ENCODE assay signal across 21 cellular contexts in the genomic region with DNA sequence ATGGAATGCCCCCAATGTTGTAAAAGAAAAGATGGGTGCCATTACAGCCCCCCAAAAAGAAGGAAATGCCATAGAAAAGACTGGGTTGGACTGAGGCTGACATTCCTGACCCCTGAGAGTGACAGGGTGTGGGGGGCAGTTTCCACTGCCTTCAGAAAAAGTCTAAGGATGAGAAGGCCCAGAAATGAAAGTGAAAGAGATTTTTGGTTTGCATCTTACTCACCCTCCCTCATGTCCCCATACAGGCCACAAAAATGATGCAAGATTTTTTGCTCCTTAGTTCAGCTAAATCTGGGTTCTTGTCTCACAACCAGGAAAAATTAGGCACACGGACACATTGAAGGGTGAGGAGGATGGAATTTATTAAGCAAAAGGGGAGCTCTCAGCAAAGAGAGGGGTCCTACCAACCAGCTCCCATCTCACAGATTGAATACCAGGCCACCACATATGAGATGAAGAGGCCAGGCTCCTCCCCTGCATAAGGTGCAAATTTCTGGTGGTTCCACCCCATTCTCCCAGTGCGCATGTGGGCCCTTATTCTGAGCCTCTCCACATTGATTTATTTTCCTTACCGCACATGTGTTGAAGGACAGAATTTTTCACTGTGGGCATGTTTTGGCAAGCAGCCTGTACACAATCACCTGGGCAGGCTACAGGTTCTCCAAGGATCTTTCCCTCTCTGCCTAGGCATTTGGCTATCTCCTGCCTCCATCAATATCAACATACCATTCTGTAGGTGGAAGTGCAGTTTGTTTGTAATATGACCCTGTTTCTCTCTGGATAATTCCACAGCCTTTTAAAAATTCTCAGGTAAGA. TPM values are rescaled to one million over a fixed set of nuclear protein-coding genes. Genes with fewer than 3 reads are reported as not detected.
DNase-seq lines count a peak whose midpoint lies in the region; ATAC-seq, FAIRE-seq and TF ChIP-seq lines count a peak whose summit lies in the region.
"Had no signal": no experiment of that assay in that cellular context is flagged by ENCODE, and none has a peak within 500 bp of the region (broad histone marks: within the 10 kb centered on the region; RNA-seq: fewer than 3 reads in every experiment).

No MANE protein-coding gene starts in this region.

- DNase-seq in GM12892 (ENCODE audit: insufficient read length), result no peak
- no peak for DNase-seq in activated naive CD8-positive, alpha-beta T cell treated with anti-CD3 and anti-CD28 coated beads for 36 hours
- DNase-seq in NCI-H226, result no peak
- no peak for DNase-seq in islet precursor cell
- DNase-seq in naive thymus-derived CD4-positive, alpha-beta T cell, result no peak
- DNase-seq: effector memory CD8-positive, alpha-beta T cell; NCI-H187; SK-N-SH; WERI-Rb-1 had no signal

- H3K36me3 Mint-ChIP-seq in activated naive CD8-positive, alpha-beta T cell treated with anti-CD3 and anti-CD28 coated beads for 36 hours, result no peaks in the 10 kb centered on the region
- peaks cover 0 to 2% (median 0%) of the 10 kb centered on the region in 5 donors for H3K36me3 Mint-ChIP-seq in naive thymus-derived CD4-positive, alpha-beta T cell

- no peak overlapping the region for H3K4me3 ChIP-seq in naive thymus-derived CD4-positive, alpha-beta T cell (ENCODE audit: low read length)
- H3K4me3 ChIP-seq: body of pancreas, gastroesophageal sphincter, K562, right atrium auricular region had no signal

- no peaks in the 10 kb centered on the region for H3K27me3 ChIP-seq in naive thymus-derived CD4-positive, alpha-beta T cell (ENCODE audit: control insufficient read depth in 2 of 2, insufficient read depth in 2 of 2, low read length in 2 of 2)
- H3K27me3 ChIP-seq: body of pancreas, gastroesophageal sphincter, right atrium auricular region had no signal

- ATAC-seq in GM18868 (IDR thresholded peaks at IDR 0.05; ENCODE audit: unreplicated experiment) (peak; percentile 83), HG02884 (IDR thresholded peaks at IDR 0.05; ENCODE audit: unreplicated experiment) (peak; percentile 57), GM18520 (IDR thresholded peaks at IDR 0.05; ENCODE audit: unreplicated experiment) (no peak)
- no peak for ATAC-seq in naive thymus-derived CD4-positive, alpha-beta T cell
- ATAC-seq: body of pancreas; effector memory CD8-positive, alpha-beta T cell; gastroesophageal sphincter; K562 had no signal

- H3K36me3 ChIP-seq in naive thymus-derived CD4-positive, alpha-beta T cell (ENCODE audit: control insufficient read depth in 2 of 3, insufficient read depth in 3 of 3, low read length in 3 of 3), result no peaks in the 10 kb centered on the region
- H3K36me3 ChIP-seq: gastroesophageal sphincter, right atrium auricular region, WERI-Rb-1 had no signal

- H3K9me3 ChIP-seq in naive thymus-derived CD4-positive, alpha-beta T cell (ENCODE audit: control insufficient read depth in 2 of 3, low read length in 3 of 3), result no peaks in the 10 kb centered on the region
- H3K9me3 ChIP-seq: body of pancreas, gastroesophageal sphincter, SK-N-SH had no signal

- H3K4me1 ChIP-seq in naive thymus-derived CD4-positive, alpha-beta T cell (ENCODE audit: control insufficient read depth in 2 of 2, insufficient read depth in 2 of 2, low read length in 2 of 2), result no peaks in the 10 kb centered on the region
- H3K4me1 ChIP-seq: body of pancreas, gastroesophageal sphincter, right atrium auricular region had no signal

- H3K4me1 Mint-ChIP-seq in activated naive CD8-positive, alpha-beta T cell treated with anti-CD3 and anti-CD28 coated beads for 36 hours, result no peaks in the 10 kb centered on the region
- peaks cover 0 to 7% (median 0%) of the 10 kb centered on the region in 7 donors for H3K4me1 Mint-ChIP-seq in naive thymus-derived CD4-positive, alpha-beta T cell

- POLR2A ChIA-PET in naive thymus-derived CD4-positive, alpha-beta T cell (lab: Charles Lee), result no interaction called here

- no peaks in the 10 kb centered on the region for H3K9me3 Mint-ChIP-seq in activated naive CD8-positive, alpha-beta T cell treated with anti-CD3 and anti-CD28 coated beads for 36 hours
- peaks cover 0 to 4% (median 0%) of the 10 kb centered on the region in 11 donors for H3K9me3 Mint-ChIP-seq in naive thymus-derived CD4-positive, alpha-beta T cell

- H3K27ac ChIP-seq in naive thymus-derived CD4-positive, alpha-beta T cell (ENCODE audit: low read depth, low read length), result no peak overlapping the region
- H3K27ac ChIP-seq: body of pancreas, gastroesophageal sphincter, right atrium auricular region, WERI-Rb-1 had no signal

- TF ChIP-seq POLR2A in GM12892 (IDR thresholded peaks at IDR 0.05; ENCODE audit: low read depth, low read length), result no peak

- H3K27me3 Mint-ChIP-seq in activated naive CD8-positive, alpha-beta T cell treated with anti-CD3 and anti-CD28 coated beads for 36 hours, result no peaks in the 10 kb centered on the region
- H3K27me3 Mint-ChIP-seq in naive thymus-derived CD4-positive, alpha-beta T cell, result no peaks in the 10 kb centered on the region
- H3K27me3 Mint-ChIP-seq: effector memory CD8-positive, alpha-beta T cell had no signal

- peak overlapping the region; percentile 83 for H3K27ac Mint-ChIP-seq in activated naive CD8-positive, alpha-beta T cell treated with anti-CD3 and anti-CD28 coated beads for 36 hours
- H3K27ac Mint-ChIP-seq in naive thymus-derived CD4-positive, alpha-beta T cell, result peak overlapping the region in 1 of 9 donors; percentile 68
- H3K27ac Mint-ChIP-seq: effector memory CD8-positive, alpha-beta T cell had no signal

- CTCF ChIA-PET in naive thymus-derived CD4-positive, alpha-beta T cell (lab: Charles Lee), result no interaction called here

- intact Hi-C loops in naive thymus-derived CD4-positive, alpha-beta T cell (cut with micrococcal nuclease), result no loop called here

- peak; percentile 40 for FAIRE-seq in GM12892 (lab: Jason Lieb, UNC)
- FAIRE-seq: GM18507, H54, K562 had no signal

- H3K4me3 Mint-ChIP-seq in activated naive CD8-positive, alpha-beta T cell treated with anti-CD3 and anti-CD28 coated beads for 36 hours, result no peak overlapping the region
- H3K4me3 Mint-ChIP-seq in naive thymus-derived CD4-positive, alpha-beta T cell, result no peak overlapping the region
- H3K4me3 Mint-ChIP-seq: effector memory CD8-positive, alpha-beta T cell had no signal

RNA-seq across cellular contexts. Expression of gene PPP4R3C, which starts 18.8 kb away (rescaled TPM):
- polyA plus RNA-seq in GM12892 (2012; ENCODE audit: missing spikeins), result not detected
- total RNA-seq in activated naive CD8-positive, alpha-beta T cell treated with anti-CD3 and anti-CD28 coated beads for 36 hours, result not detected
- not detected for total RNA-seq in naive thymus-derived CD4-positive, alpha-beta T cell
- not detected for polyA plus RNA-seq in naive thymus-derived CD4-positive, alpha-beta T cell
- total RNA-seq: body of pancreas, gastroesophageal sphincter, K562, kidney epithelial cell, myocyte, right atrium auricular region had no signal
- polyA plus RNA-seq: BJ had no signal

Comparison
In these comparisons a context has a peak if more than half of its experiments do, and no peak if none do; other contexts are left out.
1. ATAC-seq: peak in GM18868 (single experiment) and HG02884 (single experiment); none in GM18520 (single experiment) and naive thymus-derived CD4-positive, alpha-beta T cell (single experiment).